ENCODE assay signal across 2 cellular contexts in the genomic region with DNA sequence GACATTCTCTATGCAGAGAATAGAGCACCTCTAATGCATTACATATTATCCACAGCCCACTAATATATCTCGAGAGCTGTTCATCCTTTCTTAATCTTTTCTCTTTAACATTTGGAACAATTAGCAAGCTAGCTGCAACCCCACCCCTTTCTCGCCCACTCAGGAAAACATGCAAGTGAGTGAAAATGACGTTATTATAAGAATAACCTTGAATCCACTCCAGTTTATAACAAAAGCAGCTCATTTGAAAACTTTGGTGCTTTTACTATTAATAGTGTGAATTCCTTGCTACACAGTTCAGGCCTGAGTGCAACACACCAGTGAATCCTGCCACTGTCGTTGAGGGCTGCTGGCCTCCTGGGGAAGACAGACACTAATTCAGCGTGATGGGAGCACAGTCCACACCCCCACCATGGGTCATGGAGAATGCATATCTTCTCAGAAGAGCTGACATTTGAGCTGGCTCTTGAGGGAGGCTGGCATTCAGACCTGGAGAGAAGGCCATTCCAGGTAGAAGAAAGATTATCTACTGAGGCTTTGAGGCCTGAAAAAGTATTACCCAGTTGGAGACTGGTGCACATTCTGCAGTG.
TF ChIP-seq lines count a peak whose summit lies in the region.

No MANE protein-coding gene starts in this region.

TF ChIP-seq in SK-N-SH, 30 proteins besides CTCF, POLR2A, EP300 and RAD21:
- TF ChIP-seq, protein P1, sequence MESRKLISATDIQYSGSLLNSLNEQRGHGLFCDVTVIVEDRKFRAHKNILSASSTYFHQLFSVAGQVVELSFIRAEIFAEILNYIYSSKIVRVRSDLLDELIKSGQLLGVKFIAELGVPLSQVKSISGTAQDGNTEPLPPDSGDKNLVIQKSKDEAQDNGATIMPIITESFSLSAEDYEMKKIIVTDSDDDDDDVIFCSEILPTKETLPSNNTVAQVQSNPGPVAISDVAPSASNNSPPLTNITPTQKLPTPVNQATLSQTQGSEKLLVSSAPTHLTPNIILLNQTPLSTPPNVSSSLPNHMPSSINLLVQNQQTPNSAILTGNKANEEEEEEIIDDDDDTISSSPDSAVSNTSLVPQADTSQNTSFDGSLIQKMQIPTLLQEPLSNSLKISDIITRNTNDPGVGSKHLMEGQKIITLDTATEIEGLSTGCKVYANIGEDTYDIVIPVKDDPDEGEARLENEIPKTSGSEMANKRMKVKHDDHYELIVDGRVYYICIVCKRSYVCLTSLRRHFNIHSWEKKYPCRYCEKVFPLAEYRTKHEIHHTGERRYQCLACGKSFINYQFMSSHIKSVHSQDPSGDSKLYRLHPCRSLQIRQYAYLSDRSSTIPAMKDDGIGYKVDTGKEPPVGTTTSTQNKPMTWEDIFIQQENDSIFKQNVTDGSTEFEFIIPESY (IDR thresholded peaks at IDR 0.05; ENCODE audit: borderline replicate concordance, low read depth), result no peak
- TF ChIP-seq, protein P2, sequence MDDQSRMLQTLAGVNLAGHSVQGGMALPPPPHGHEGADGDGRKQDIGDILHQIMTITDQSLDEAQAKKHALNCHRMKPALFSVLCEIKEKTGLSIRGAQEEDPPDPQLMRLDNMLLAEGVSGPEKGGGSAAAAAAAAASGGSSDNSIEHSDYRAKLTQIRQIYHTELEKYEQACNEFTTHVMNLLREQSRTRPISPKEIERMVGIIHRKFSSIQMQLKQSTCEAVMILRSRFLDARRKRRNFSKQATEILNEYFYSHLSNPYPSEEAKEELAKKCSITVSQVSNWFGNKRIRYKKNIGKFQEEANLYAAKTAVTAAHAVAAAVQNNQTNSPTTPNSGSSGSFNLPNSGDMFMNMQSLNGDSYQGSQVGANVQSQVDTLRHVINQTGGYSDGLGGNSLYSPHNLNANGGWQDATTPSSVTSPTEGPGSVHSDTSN (IDR thresholded peaks at IDR 0.05), result 0 out of 2 replicates have a peak, but pooled peaks have one; percentile 11

TF ChIP-seq in SK-N-SH treated with all-trans-retinoic acid at 6 μM for 48 hours, 23 proteins besides CTCF, POLR2A, EP300 and RAD21 (continued from another document):
- TF ChIP-seq ARNTL (CRISPR knock-in tag; IDR thresholded peaks at IDR 0.05; ENCODE audit: borderline replicate concordance, low read depth) (no peak), ZFP3 (CRISPR knock-in tag; IDR thresholded peaks at IDR 0.05) (no peak), TCF4 (CRISPR knock-in tag; IDR thresholded peaks at IDR 0.05; ENCODE audit: borderline replicate concordance) (no peak), SNAI2 (CRISPR knock-in tag; IDR thresholded peaks at IDR 0.05) (no peak), OSR1 (CRISPR knock-in tag; IDR thresholded peaks at IDR 0.05) (no peak), ISL1 (CRISPR knock-in tag; IDR thresholded peaks at IDR 0.05) (no peak), GLIS3 (CRISPR knock-in tag; IDR thresholded peaks at IDR 0.05) (no peak), CSDC2 (CRISPR knock-in tag; IDR thresholded peaks at IDR 0.05) (no peak), ZNF565 (CRISPR knock-in tag; conservative IDR thresholded peaks at IDR 0.05; ENCODE audit: low read depth) (no peak), TOX (CRISPR knock-in tag; IDR thresholded peaks at IDR 0.05; ENCODE audit: borderline replicate concordance) (no peak), ZNF70 (CRISPR knock-in tag; IDR thresholded peaks at IDR 0.05) (no peak), ESRRG (CRISPR knock-in tag; IDR thresholded peaks at IDR 0.05) (no peak)
- TF ChIP-seq, protein P3, sequence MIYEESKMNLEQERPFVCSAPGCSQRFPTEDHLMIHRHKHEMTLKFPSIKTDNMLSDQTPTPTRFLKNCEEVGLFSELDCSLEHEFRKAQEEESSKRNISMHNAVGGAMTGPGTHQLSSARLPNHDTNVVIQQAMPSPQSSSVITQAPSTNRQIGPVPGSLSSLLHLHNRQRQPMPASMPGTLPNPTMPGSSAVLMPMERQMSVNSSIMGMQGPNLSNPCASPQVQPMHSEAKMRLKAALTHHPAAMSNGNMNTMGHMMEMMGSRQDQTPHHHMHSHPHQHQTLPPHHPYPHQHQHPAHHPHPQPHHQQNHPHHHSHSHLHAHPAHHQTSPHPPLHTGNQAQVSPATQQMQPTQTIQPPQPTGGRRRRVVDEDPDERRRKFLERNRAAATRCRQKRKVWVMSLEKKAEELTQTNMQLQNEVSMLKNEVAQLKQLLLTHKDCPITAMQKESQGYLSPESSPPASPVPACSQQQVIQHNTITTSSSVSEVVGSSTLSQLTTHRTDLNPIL (CRISPR knock-in tag; IDR thresholded peaks at IDR 0.05; ENCODE audit: low read depth), result no peak
- TF ChIP-seq, protein P4, sequence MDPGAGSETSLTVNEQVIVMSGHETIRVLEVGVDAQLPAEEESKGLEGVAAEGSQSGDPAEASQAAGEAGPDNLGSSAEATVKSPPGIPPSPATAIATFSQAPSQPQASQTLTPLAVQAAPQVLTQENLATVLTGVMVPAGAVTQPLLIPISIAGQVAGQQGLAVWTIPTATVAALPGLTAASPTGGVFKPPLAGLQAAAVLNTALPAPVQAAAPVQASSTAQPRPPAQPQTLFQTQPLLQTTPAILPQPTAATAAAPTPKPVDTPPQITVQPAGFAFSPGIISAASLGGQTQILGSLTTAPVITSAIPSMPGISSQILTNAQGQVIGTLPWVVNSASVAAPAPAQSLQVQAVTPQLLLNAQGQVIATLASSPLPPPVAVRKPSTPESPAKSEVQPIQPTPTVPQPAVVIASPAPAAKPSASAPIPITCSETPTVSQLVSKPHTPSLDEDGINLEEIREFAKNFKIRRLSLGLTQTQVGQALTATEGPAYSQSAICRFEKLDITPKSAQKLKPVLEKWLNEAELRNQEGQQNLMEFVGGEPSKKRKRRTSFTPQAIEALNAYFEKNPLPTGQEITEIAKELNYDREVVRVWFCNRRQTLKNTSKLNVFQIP (CRISPR knock-in tag; IDR thresholded peaks at IDR 0.05; ENCODE audit: borderline replicate concordance, low read depth), result no peak
- TF ChIP-seq, protein P5, sequence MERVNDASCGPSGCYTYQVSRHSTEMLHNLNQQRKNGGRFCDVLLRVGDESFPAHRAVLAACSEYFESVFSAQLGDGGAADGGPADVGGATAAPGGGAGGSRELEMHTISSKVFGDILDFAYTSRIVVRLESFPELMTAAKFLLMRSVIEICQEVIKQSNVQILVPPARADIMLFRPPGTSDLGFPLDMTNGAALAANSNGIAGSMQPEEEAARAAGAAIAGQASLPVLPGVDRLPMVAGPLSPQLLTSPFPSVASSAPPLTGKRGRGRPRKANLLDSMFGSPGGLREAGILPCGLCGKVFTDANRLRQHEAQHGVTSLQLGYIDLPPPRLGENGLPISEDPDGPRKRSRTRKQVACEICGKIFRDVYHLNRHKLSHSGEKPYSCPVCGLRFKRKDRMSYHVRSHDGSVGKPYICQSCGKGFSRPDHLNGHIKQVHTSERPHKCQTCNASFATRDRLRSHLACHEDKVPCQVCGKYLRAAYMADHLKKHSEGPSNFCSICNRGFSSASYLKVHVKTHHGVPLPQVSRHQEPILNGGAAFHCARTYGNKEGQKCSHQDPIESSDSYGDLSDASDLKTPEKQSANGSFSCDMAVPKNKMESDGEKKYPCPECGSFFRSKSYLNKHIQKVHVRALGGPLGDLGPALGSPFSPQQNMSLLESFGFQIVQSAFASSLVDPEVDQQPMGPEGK (CRISPR knock-in tag; IDR thresholded peaks at IDR 0.05; ENCODE audit: borderline replicate concordance), result no peak
